ENCODE assay signal across 26 cellular contexts in the genomic region with DNA sequence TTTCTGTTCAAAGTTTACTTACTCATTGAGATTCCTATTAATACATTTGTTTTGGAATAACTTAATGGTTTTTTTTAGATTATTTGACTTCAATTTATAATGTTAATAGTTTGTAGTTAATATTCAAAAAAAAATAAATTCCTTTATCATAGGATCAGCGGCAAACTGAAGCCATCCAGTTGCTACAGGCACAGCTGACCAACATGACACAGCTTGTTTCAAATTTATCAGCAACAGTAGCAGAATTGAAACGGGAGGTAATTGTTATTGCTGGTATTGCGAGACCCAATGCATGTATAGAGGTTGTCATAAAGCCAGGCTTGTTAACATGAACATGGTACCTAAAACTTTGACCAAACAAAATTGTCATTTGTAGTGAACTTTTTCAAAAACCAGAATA. TPM values are rescaled to one million over a fixed set of nuclear protein-coding genes. Genes with fewer than 3 reads are reported as not detected.
"Had no signal": no experiment of that assay in that cellular context is flagged by ENCODE, and none has a peak within 500 bp of the region (broad histone marks: within the 10 kb centered on the region; RNA-seq: fewer than 3 reads in every experiment).

No MANE protein-coding gene starts in this region.

- DNase-seq: activated CD4-positive, alpha-beta memory T cell treated with anti-CD3 and anti-CD28 coated beads, Interleukin-2, amount 10 ng/mL, durations not matched to agents 7 days and 5 days; activated CD4-positive, alpha-beta T cell treated with anti-CD3 and anti-CD28 coated beads, Interleukin-2, amount 50 U/mL, for 1 hour; activated CD4-positive, CD25-positive, alpha-beta regulatory T cell; activated gamma-delta T cell; activated naive CD4-positive, alpha-beta T cell treated with anti-CD3 and anti-CD28 coated beads for 36 hours; activated T-cell treated with anti-CD3 and anti-CD28 coated beads for 4 hours; activated T-cell treated with anti-CD3 and anti-CD28 coated beads, Interleukin-2, amount 50 U/mL, for 48 hours; amygdala; Kasumi-1; KBM-7; MV-4-11; NCI-H1092 treated with DMSO at 0.1 percent for 48 hours; NCI-H1417 treated with DMSO at 0.1 percent for 48 hours; NCI-H1694; NCI-H2029; NCI-H2107; NCI-H2171 treated with DMSO at 0.1 percent for 48 hours; NCI-H345; NCI-H510A; NCI-H526 treated with DMSO at 0.1 percent for 48 hours; NK-92 treated with Interleukin-12 subunit alpha and Interleukin-12 subunit beta, amount 100 ng/mL, for 24 hours; SIG-M5; T-helper 17 cell; T-helper 9 cell had no signal

RNA-seq across cellular contexts. Expression of gene FASLG, which starts 59.0 kb away (rescaled TPM):
- total RNA-seq: astrocyte, cerebellum had no signal
